1 cellular context compared by ENCODE assay signal in genomic region chr3:39146611-39147373, GRCh38.
TF ChIP-seq lines count a peak whose summit lies in the region.

No MANE protein-coding gene starts in this region.

TF ChIP-seq in HEK293, 187 proteins besides CTCF, POLR2A, EP300 and RAD21 (continued from another document and continues in another):
- TF ChIP-seq ZNF335 (tag by site-specific recombination; conservative IDR thresholded peaks at IDR 0.05) (peak; percentile 42; the same call in 1 of the 2 replicates), KLF1 (tag by site-specific recombination; IDR thresholded peaks at IDR 0.05) (no peak), ZNF549 (tag by site-specific recombination; IDR thresholded peaks at IDR 0.05) (no peak), KLF17 (tag by site-specific recombination; IDR thresholded peaks at IDR 0.05) (peak; percentile 90), ZNF580 (tag by site-specific recombination; IDR thresholded peaks at IDR 0.05) (no peak), ZSCAN4 (tag by site-specific recombination; IDR thresholded peaks at IDR 0.05) (peak; percentile 94), ZNF473 (tag by site-specific recombination; IDR thresholded peaks at IDR 0.05) (peak; percentile 41; the same call in 1 of the 2 replicates), ZNF341 (tag by site-specific recombination; IDR thresholded peaks at IDR 0.05; ENCODE audit: low read depth) (no peak; the same call in 1 of the 2 replicates), ZNF362 (tag by site-specific recombination; IDR thresholded peaks at IDR 0.05) (no peak), MEIS1 (CRISPR knock-in tag; IDR thresholded peaks at IDR 0.05; ENCODE audit: borderline replicate concordance) (no peak), ZBTB20 (tag by site-specific recombination; IDR thresholded peaks at IDR 0.05) (peak; percentile 36; the same call in 1 of the 2 replicates), ZNF398 (tag by site-specific recombination; IDR thresholded peaks at IDR 0.05) (peak; percentile 90), ZNF202 (tag by site-specific recombination; IDR thresholded peaks at IDR 0.05; ENCODE audit: borderline replicate concordance) (no peak), ZNF561 (tag by site-specific recombination; IDR thresholded peaks at IDR 0.05; ENCODE audit: borderline replicate concordance) (no peak), ZNF629 (tag by site-specific recombination; IDR thresholded peaks at IDR 0.05) (peak; percentile 63; the same call in 1 of the 2 replicates), KLF9 (tag by site-specific recombination; IDR thresholded peaks at IDR 0.05; ENCODE audit: low read depth) (peak; percentile 36; the same call in 1 of the 2 replicates), ZNF114 (tag by site-specific recombination; IDR thresholded peaks at IDR 0.05) (no peak), ZNF623 (tag by site-specific recombination; IDR thresholded peaks at IDR 0.05) (0 out of 2 replicates have a peak, but pooled peaks have one; percentile 18), PRDM1 (tag by site-specific recombination; IDR thresholded peaks at IDR 0.05) (peak; percentile 9; the same call in 1 of the 2 replicates), ZNF16 (tag by site-specific recombination; IDR thresholded peaks at IDR 0.05; ENCODE audit: low read depth) (no peak), ZNF174 (tag by site-specific recombination; IDR thresholded peaks at IDR 0.05) (no peak), OSR2 (tag by site-specific recombination; IDR thresholded peaks at IDR 0.05) (no peak), ZNF596 (tag by site-specific recombination; IDR thresholded peaks at IDR 0.05) (no peak), SALL2 (tag by site-specific recombination; IDR thresholded peaks at IDR 0.05; ENCODE audit: borderline replicate concordance) (0 out of 2 replicates have a peak, but pooled peaks have one; percentile 19), REST (tag by site-specific recombination; IDR thresholded peaks at IDR 0.05) (no peak), ZNF132 (tag by site-specific recombination; IDR thresholded peaks at IDR 0.05; ENCODE audit: borderline replicate concordance) (no peak), ZFHX2 (tag by site-specific recombination; conservative IDR thresholded peaks at IDR 0.05) (peak; percentile 87), ZNF274 (IDR thresholded peaks at IDR 0.05; ENCODE audit: low read length) (no peak), ZNF274 (tag by site-specific recombination; IDR thresholded peaks at IDR 0.05; ENCODE audit: borderline replicate concordance) (no peak), WT1 (tag by site-specific recombination; IDR thresholded peaks at IDR 0.05) (no peak), SP7 (tag by site-specific recombination; IDR thresholded peaks at IDR 0.05) (peak; percentile 84), ZNF26 (tag by site-specific recombination; IDR thresholded peaks at IDR 0.05) (no peak), ZFP37 (tag by site-specific recombination; IDR thresholded peaks at IDR 0.05) (peak; percentile 67; the same call in 1 of the 2 replicates), BCL11B (tag by site-specific recombination; IDR thresholded peaks at IDR 0.05; ENCODE audit: low read depth) (no peak), ZNF514 (tag by site-specific recombination; IDR thresholded peaks at IDR 0.05) (no peak), INSM2 (tag by site-specific recombination; IDR thresholded peaks at IDR 0.05) (no peak), ZBTB17 (tag by site-specific recombination; IDR thresholded peaks at IDR 0.05) (peak; percentile 40; the same call in 1 of the 2 replicates), ZNF843 (tag by site-specific recombination; IDR thresholded peaks at IDR 0.05) (peak; percentile 38; the same call in 1 of the 2 replicates), ZNF747 (tag by site-specific recombination; IDR thresholded peaks at IDR 0.05) (no peak), ZNF658 (tag by site-specific recombination; IDR thresholded peaks at IDR 0.05) (no peak), ZNF624 (tag by site-specific recombination; IDR thresholded peaks at IDR 0.05) (no peak), KLF8 (tag by site-specific recombination; IDR thresholded peaks at IDR 0.05) (peak; percentile 32; the same call in 1 of the 2 replicates), ZNF423 (tag by site-specific recombination; IDR thresholded peaks at IDR 0.05) (no peak), TSHZ1 (tag by site-specific recombination; IDR thresholded peaks at IDR 0.05; ENCODE audit: borderline replicate concordance) (peak; percentile 60; the same call in 1 of the 2 replicates), ZNF792 (tag by site-specific recombination; IDR thresholded peaks at IDR 0.05) (no peak), ZEB2 (tag by site-specific recombination; IDR thresholded peaks at IDR 0.05) (peak; percentile 56), HOXC10 (CRISPR knock-in tag; IDR thresholded peaks at IDR 0.05) (no peak), ZNF292 (tag by site-specific recombination; IDR thresholded peaks at IDR 0.05; ENCODE audit: borderline replicate concordance, low read depth) (no peak), PRDM6 (tag by site-specific recombination; IDR thresholded peaks at IDR 0.05) (no peak)
